14 cellular contexts compared by ENCODE assay signal in the genomic region with DNA sequence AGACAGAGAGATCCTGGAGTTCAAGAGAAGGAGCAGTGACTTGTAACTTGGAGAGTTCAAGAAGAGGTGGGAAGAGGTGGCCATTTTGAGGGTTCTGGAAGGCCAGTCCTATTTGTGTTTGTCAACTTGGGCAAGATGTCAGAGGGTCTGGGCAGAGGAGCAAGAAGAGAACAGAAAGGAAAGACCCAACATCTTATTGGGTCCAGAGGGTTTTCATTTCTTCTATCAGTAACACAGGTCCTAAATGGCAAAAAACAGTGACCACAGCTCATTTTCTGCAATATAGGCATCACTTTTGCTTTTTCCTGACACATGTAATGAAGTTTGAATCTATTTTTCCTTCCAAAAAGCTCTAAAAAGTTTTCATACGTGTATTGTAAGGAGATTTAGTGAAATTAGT. TPM values are rescaled to one million over a fixed set of nuclear protein-coding genes. Genes with fewer than 3 reads are reported as not detected.
DNase-seq lines count a peak whose midpoint lies in the region; FAIRE-seq and TF ChIP-seq lines count a peak whose summit lies in the region.
"Had no signal": no experiment of that assay in that cellular context is flagged by ENCODE, and none has a peak within 500 bp of the region (broad histone marks: within the 10 kb centered on the region; RNA-seq: fewer than 3 reads in every experiment).

No MANE protein-coding gene starts in this region.

- FAIRE-seq in bronchial epithelial cell (lab: Jason Lieb, UNC): peak; percentile 68
- FAIRE-seq: TTC549 had no signal

- H3K9me3 Mint-ChIP-seq in neural crest cell (peaks cover 7% of the 10 kb centered on the region), nephron progenitor cell (peaks cover 24% of the 10 kb centered on the region)

- TF ChIP-seq CTCF in NB4 (IDR thresholded peaks at IDR 0.05; ENCODE audit: low read depth, low read length) (no peak), bronchial epithelial cell (IDR thresholded peaks at IDR 0.05; ENCODE audit: insufficient read depth, low read length, severe bottlenecking) (no peak), neural crest cell (conservative IDR thresholded peaks at IDR 0.05) (no peak), vagina (IDR thresholded peaks at IDR 0.05) (no peak), nephron progenitor cell (IDR thresholded peaks at IDR 0.05) (no peak)

- H3K4me3 Mint-ChIP-seq in neural crest cell (no peak overlapping the region), nephron progenitor cell (no peak overlapping the region)
- H3K4me3 Mint-ChIP-seq: activated CD8-positive, alpha-beta T cell treated with anti-CD3 and anti-CD28 coated beads for 36 hours; CD8-positive, alpha-beta memory T cell; memory B cell; stimulated activated naive CD8-positive, alpha-beta T cell treated with anti-CD3 and anti-CD28 coated beads, Interleukin-15, amount 100 ng/mL, for 72 hours had no signal

- peaks cover 13% of the 10 kb centered on the region for H3K4me1 Mint-ChIP-seq in neural crest cell
- peaks cover 28% of the 10 kb centered on the region for H3K4me1 Mint-ChIP-seq in nephron progenitor cell
- H3K4me1 Mint-ChIP-seq: CD8-positive, alpha-beta memory T cell; memory B cell had no signal

- H3K27ac Mint-ChIP-seq in neural crest cell (ENCODE audit: unreplicated experiment) (peak overlapping the region; percentile 51), nephron progenitor cell (no peak overlapping the region)
- H3K27ac Mint-ChIP-seq: activated CD8-positive, alpha-beta T cell treated with anti-CD3 and anti-CD28 coated beads for 36 hours; memory B cell; stimulated activated naive CD8-positive, alpha-beta T cell treated with anti-CD3 and anti-CD28 coated beads, Interleukin-15, amount 100 ng/mL, for 72 hours had no signal

- H3K4me3 ChIP-seq in NB4 (ENCODE audit: low read depth, low read length) (no peak overlapping the region), bronchial epithelial cell (ENCODE audit: low read depth, low read length) (no peak overlapping the region), vagina (no peak overlapping the region)
- H3K4me3 ChIP-seq: spleen had no signal

- no peaks in the 10 kb centered on the region for H3K9me3 ChIP-seq in vagina

- H3K27me3 ChIP-seq in bronchial epithelial cell (ENCODE audit: control insufficient read depth, insufficient read depth, low read length) (no peaks in the 10 kb centered on the region), vagina (no peaks in the 10 kb centered on the region)

- intact Hi-C loops in vagina (cut with DNase I): no loop called here

- no peaks in the 10 kb centered on the region for H3K27me3 Mint-ChIP-seq in neural crest cell (ENCODE audit: low read depth)
- no peaks in the 10 kb centered on the region for H3K27me3 Mint-ChIP-seq in nephron progenitor cell (ENCODE audit: low read depth, poor library complexity)

- H3K27ac ChIP-seq in vagina: peak overlapping the region; percentile 83

- H3K36me3 Mint-ChIP-seq in neural crest cell (ENCODE audit: low read depth): peaks cover 2% of the 10 kb centered on the region
- H3K36me3 Mint-ChIP-seq in nephron progenitor cell (ENCODE audit: low read depth): peaks cover 23% of the 10 kb centered on the region
- H3K36me3 Mint-ChIP-seq: memory B cell had no signal

- H3K4me1 ChIP-seq in vagina: peaks cover 32% of the 10 kb centered on the region
- H3K4me1 ChIP-seq: spleen had no signal

- H3K36me3 ChIP-seq in bronchial epithelial cell (ENCODE audit: control insufficient read depth, insufficient read depth, low read length): no peaks in the 10 kb centered on the region
- no peaks in the 10 kb centered on the region for H3K36me3 ChIP-seq in vagina
- H3K36me3 ChIP-seq: spleen had no signal

- TF ChIP-seq POLR2A in NB4 (IDR thresholded peaks at IDR 0.05; ENCODE audit: extremely low read depth, insufficient read length) (no peak), vagina (IDR thresholded peaks at IDR 0.05) (no peak)

- DNase-seq in NB4 (ENCODE audit: low read depth) (peak; percentile 12), bronchial epithelial cell (ENCODE audit: low read depth) (no peak), neural crest cell (ENCODE audit: low read depth, low spot score) (no peak), vagina (ENCODE audit: extremely low spot score in 2 of 2) (no peak), nephron progenitor cell (no peak), cerebellar cortex (ENCODE audit: low spot score) (no peak), SW480 (ENCODE audit: low spot score) (no peak)
- DNase-seq: CD8-positive, alpha-beta memory T cell; occipital lobe; spleen had no signal

RNA-seq across cellular contexts. Expression of a gene that starts 38.3 kb away (rescaled TPM):
- total RNA-seq in bronchial epithelial cell (0.38 and 0.53 TPM in 2 replicates), neural crest cell (1.9 and 2.0 TPM in 2 replicates), vagina (2.2 TPM)
